17 cellular contexts compared by ENCODE assay signal in the genomic region with DNA sequence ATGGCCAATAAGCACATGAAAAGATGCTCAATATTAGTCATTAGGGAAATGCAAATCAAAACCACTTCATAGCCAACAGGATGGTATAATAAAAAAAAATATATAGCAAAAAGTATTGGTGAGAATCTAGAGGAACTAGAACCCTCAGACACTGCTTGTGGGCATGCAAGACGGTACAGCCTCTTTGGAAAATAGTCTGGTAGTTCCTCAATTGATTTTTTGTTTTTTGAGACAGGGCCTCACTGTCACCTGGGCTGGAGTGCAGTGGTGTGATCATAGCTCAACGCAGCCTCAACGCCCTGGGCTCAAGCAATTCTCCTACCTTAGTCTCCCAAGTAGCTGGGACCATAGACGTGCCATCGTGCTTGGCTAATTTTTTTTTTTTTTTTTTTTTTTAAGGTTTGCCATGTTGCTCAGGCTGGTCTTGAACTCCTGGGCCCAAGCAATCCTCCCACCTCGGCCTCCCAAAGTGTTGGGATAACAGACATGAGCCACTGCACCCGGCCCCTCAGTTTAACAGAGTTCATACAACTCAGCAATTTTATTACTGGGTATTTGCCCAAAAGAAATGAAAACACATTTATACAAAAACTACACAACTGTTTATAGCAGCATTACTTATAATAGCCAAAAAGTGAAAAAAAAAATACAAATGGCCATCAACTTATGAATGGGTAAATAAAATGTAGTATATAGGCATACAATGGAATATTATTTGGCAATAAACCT. TPM values are rescaled to one million over a fixed set of nuclear protein-coding genes. Genes with fewer than 3 reads are reported as not detected.
DNase-seq lines count a peak whose midpoint lies in the region; ATAC-seq and TF ChIP-seq lines count a peak whose summit lies in the region.
"Had no signal": no experiment of that assay in that cellular context is flagged by ENCODE, and none has a peak within 500 bp of the region (broad histone marks: within the 10 kb centered on the region; RNA-seq: fewer than 3 reads in every experiment).

No MANE protein-coding gene starts in this region.

- no peak for TF ChIP-seq CTCF in OCI-LY3 (IDR thresholded peaks at IDR 0.05; ENCODE audit: low read depth, low read length)

- H3K9me3 ChIP-seq in CD4-positive, CD25-positive, alpha-beta regulatory T cell (ENCODE audit: control insufficient read depth in 2 of 2, low read length in 2 of 2) = no peaks in the 10 kb centered on the region
- H3K9me3 ChIP-seq in OCI-LY3 (ENCODE audit: insufficient read depth, low read length) = no peaks in the 10 kb centered on the region
- H3K9me3 ChIP-seq: sigmoid colon had no signal

- no peaks in the 10 kb centered on the region for H3K27me3 Mint-ChIP-seq in CD4-positive, CD25-positive, alpha-beta regulatory T cell
- H3K27me3 Mint-ChIP-seq: CD4-positive, alpha-beta T cell; stimulated activated naive CD8-positive, alpha-beta T cell treated with anti-CD3 and anti-CD28 coated beads, Interleukin-15, amount 100 ng/mL, for 72 hours had no signal

- H3K4me1 ChIP-seq in CD4-positive, CD25-positive, alpha-beta regulatory T cell (ENCODE audit: control insufficient read depth, insufficient read depth, low read length, poor library complexity, severe bottlenecking) = peaks cover 32% of the 10 kb centered on the region
- H3K4me1 ChIP-seq in OCI-LY3 (ENCODE audit: low read length) = peaks cover 51% of the 10 kb centered on the region

- DNase-seq in CD4-positive, CD25-positive, alpha-beta regulatory T cell = peak in 2 of 3 donors; percentile 17 to 19
- DNase-seq in germinal center (ENCODE audit: low spot score) = peak; percentile 34
- no peak for DNase-seq in HCEC 1CT
- DNase-seq: activated CD4-positive, CD25-positive, alpha-beta regulatory T cell; activated T-cell treated with anti-CD3 and anti-CD28 coated beads, Interleukin-2, amount 50 U/mL, for 1 hour; CD4-positive, alpha-beta T cell; hypothalamus; NCI-H1417 treated with DMSO at 0.1 percent for 48 hours; SHP77; sigmoid colon; stimulated activated naive CD8-positive, alpha-beta T cell treated with anti-CD3 and anti-CD28 coated beads, Interleukin-15, amount 100 ng/mL, for 72 hours had no signal

- H3K27ac ChIP-seq in CD4-positive, CD25-positive, alpha-beta regulatory T cell (ENCODE audit: insufficient read depth, low read length, poor library complexity, severe bottlenecking) = no peak overlapping the region
- peak overlapping the region; percentile 48 for H3K27ac ChIP-seq in OCI-LY3 (ENCODE audit: low read length)
- H3K27ac ChIP-seq: sigmoid colon had no signal

- no peaks in the 10 kb centered on the region for H3K27me3 ChIP-seq in CD4-positive, CD25-positive, alpha-beta regulatory T cell (ENCODE audit: control insufficient read depth, insufficient read depth, low read length)
- H3K27me3 ChIP-seq in OCI-LY3 (ENCODE audit: low read depth, low read length) = no peaks in the 10 kb centered on the region
- H3K27me3 ChIP-seq: sigmoid colon had no signal

- no peak overlapping the region for H2AFZ ChIP-seq in OCI-LY3 (ENCODE audit: low read depth, low read length)

- peaks cover 66% of the 10 kb centered on the region for H4K20me1 ChIP-seq in OCI-LY3 (ENCODE audit: insufficient read depth, low read length)

- peaks cover 99% of the 10 kb centered on the region for H3K79me2 ChIP-seq in OCI-LY3 (ENCODE audit: low read length)

- H3K9ac ChIP-seq in OCI-LY3 (ENCODE audit: low read length) = 0 out of 2 replicates have a peak overlapping the region, but pooled peaks have one; percentile 9

- peak overlapping the region; percentile 72 for H3K4me2 ChIP-seq in OCI-LY3 (ENCODE audit: low read length)

- H3K4me3 ChIP-seq in CD4-positive, CD25-positive, alpha-beta regulatory T cell (ENCODE audit: low read depth, low read length) = peak overlapping the region; percentile 54
- H3K4me3 ChIP-seq in OCI-LY3 (ENCODE audit: low read length) = peak overlapping the region; percentile 45
- H3K4me3 ChIP-seq: sigmoid colon had no signal

- H3K36me3 Mint-ChIP-seq in CD4-positive, CD25-positive, alpha-beta regulatory T cell = peaks cover 6% of the 10 kb centered on the region

- no peaks in the 10 kb centered on the region for H3K36me3 ChIP-seq in CD4-positive, CD25-positive, alpha-beta regulatory T cell (ENCODE audit: control insufficient read depth, insufficient read depth, low read length)
- peaks cover 16% of the 10 kb centered on the region for H3K36me3 ChIP-seq in OCI-LY3 (replicated peaks; ENCODE audit: low read depth, low read length)
- H3K36me3 ChIP-seq: sigmoid colon had no signal

- H3K4me1 Mint-ChIP-seq in CD4-positive, CD25-positive, alpha-beta regulatory T cell = peaks cover 22 to 51% (median 33%) of the 10 kb centered on the region in 4 donors

- no peaks in the 10 kb centered on the region for H3K9me3 Mint-ChIP-seq in CD4-positive, CD25-positive, alpha-beta regulatory T cell
- H3K9me3 Mint-ChIP-seq: CD4-positive, alpha-beta T cell; stimulated activated naive CD8-positive, alpha-beta T cell treated with anti-CD3 and anti-CD28 coated beads, Interleukin-15, amount 100 ng/mL, for 72 hours had no signal

- H3K27ac Mint-ChIP-seq in CD4-positive, CD25-positive, alpha-beta regulatory T cell = peak overlapping the region; percentile 73 to 94 (median 76)
- H3K27ac Mint-ChIP-seq: CD4-positive, alpha-beta T cell had no signal

- peak overlapping the region; percentile 39 to 82 (median 68) for H3K4me3 Mint-ChIP-seq in CD4-positive, CD25-positive, alpha-beta regulatory T cell
- H3K4me3 Mint-ChIP-seq: CD4-positive, alpha-beta T cell had no signal

- no peak for ATAC-seq in CD4-positive, CD25-positive, alpha-beta regulatory T cell (ENCODE audit: low read depth in 2 of 2)
- peak; percentile 23 for ATAC-seq in GM18511 (IDR thresholded peaks at IDR 0.05; ENCODE audit: unreplicated experiment)
- no peak for ATAC-seq in GM19463 (IDR thresholded peaks at IDR 0.05; ENCODE audit: unreplicated experiment)
- no peak for ATAC-seq in GM18858 (IDR thresholded peaks at IDR 0.05; ENCODE audit: unreplicated experiment)
- ATAC-seq: esophagus mucosa; left lobe of liver; stimulated activated naive CD8-positive, alpha-beta T cell treated with anti-CD3 and anti-CD28 coated beads, Interleukin-15, amount 100 ng/mL, for 72 hours had no signal

RNA-seq across cellular contexts. Expression of gene PRC1, which starts 5.1 kb away (rescaled TPM):
- 63.8 TPM for total RNA-seq in CD4-positive, CD25-positive, alpha-beta regulatory T cell
- polyA plus RNA-seq in CD4-positive, CD25-positive, alpha-beta regulatory T cell = 10 to 100 TPM in 1 of 4 donors, 1 to 10 TPM in 3; 2.7 to 10.9 (median 7.5) TPM

RNA-seq across cellular contexts. Expression of gene VPS33B, which starts 33.2 kb away (rescaled TPM):
- total RNA-seq in CD4-positive, CD25-positive, alpha-beta regulatory T cell = 22.2 TPM
- polyA plus RNA-seq in CD4-positive, CD25-positive, alpha-beta regulatory T cell = 10 to 100 TPM in 1 of 4 donors, 1 to 10 TPM in 3; 5.5 to 13.1 (median 8.5) TPM

RNA-seq across cellular contexts. Expression of gene RCCD1, which starts 34.5 kb away (rescaled TPM):
- 6.2 TPM for total RNA-seq in CD4-positive, CD25-positive, alpha-beta regulatory T cell
- polyA plus RNA-seq in CD4-positive, CD25-positive, alpha-beta regulatory T cell = 1 to 10 TPM; 2.2 to 4.2 (median 3.3) TPM

RNA-seq across cellular contexts. Expression of gene UNC45A, which starts 54.1 kb away (rescaled TPM):
- total RNA-seq in CD4-positive, CD25-positive, alpha-beta regulatory T cell = 48.3 TPM
- polyA plus RNA-seq in CD4-positive, CD25-positive, alpha-beta regulatory T cell = 10 to 100 TPM; 45.4 to 65.9 (median 59.3) TPM

RNA-seq across cellular contexts. Expression of gene HDDC3, which starts 56.9 kb away (rescaled TPM):
- 15.6 TPM for total RNA-seq in CD4-positive, CD25-positive, alpha-beta regulatory T cell
- 10 to 100 TPM; 24.4 to 36.2 (median 33.3) TPM for polyA plus RNA-seq in CD4-positive, CD25-positive, alpha-beta regulatory T cell
